ENCODE assay signal across 1 cellular context in the genomic region with DNA sequence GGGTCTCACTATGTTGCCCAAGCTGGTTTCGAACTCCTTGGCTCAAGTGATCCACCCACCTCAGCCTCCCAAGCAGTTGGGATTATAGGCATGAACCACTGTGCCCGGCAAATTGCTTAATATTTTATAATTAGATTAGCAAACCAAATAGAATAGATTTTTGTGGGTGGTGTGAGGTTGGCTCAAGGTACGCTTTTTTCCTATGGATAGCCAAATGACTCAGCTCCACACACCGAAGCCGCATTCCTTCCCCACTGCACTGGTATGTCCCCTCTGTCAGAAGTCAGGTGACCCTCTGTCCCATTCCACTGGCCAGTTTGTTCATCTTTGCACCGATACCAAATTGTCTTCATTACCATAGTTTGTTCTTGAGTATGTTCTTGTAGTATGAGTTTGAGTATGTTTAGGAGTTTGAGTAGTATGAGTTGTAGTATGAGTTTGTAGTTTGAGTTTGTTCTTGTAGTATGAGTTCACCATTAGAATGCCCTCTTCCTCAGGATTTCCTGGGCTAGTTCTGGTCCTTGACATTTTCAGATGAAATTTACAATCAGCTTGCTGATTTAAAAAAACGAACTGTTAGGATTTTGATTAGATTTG.
TF ChIP-seq lines count a peak whose summit lies in the region.

No MANE protein-coding gene starts in this region.

TF ChIP-seq in Ishikawa, 13 proteins besides CTCF, POLR2A, EP300 and RAD21 (continued from another document):
- TF ChIP-seq REST (IDR thresholded peaks at IDR 0.05; ENCODE audit: low read depth) (no peak), ZBTB7A (IDR thresholded peaks at IDR 0.05; ENCODE audit: low read depth) (no peak), FOXM1 (IDR thresholded peaks at IDR 0.05; ENCODE audit: borderline replicate concordance, low read depth) (no peak), TAF1 (IDR thresholded peaks at IDR 0.05; ENCODE audit: low read depth) (no peak), CREB1 (IDR thresholded peaks at IDR 0.05; ENCODE audit: low read depth) (no peak), TEAD4 (IDR thresholded peaks at IDR 0.05) (peak; percentile 58), CEBPB (IDR thresholded peaks at IDR 0.05) (no peak), USF1 (IDR thresholded peaks at IDR 0.05) (peak; percentile 75), NFIC (IDR thresholded peaks at IDR 0.05) (no peak), EGR1 (IDR thresholded peaks at IDR 0.05) (no peak)
- TF ChIP-seq, protein P1, sequence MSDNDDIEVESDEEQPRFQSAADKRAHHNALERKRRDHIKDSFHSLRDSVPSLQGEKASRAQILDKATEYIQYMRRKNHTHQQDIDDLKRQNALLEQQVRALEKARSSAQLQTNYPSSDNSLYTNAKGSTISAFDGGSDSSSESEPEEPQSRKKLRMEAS (IDR thresholded peaks at IDR 0.05): no peak
